36 cellular contexts compared by ENCODE assay signal in genomic region chr3:176214758-176215157, GRCh38.
DNase-seq lines count a peak whose midpoint lies in the region; ATAC-seq, FAIRE-seq and TF ChIP-seq lines count a peak whose summit lies in the region.
"Had no signal": no experiment of that assay in that cellular context is flagged by ENCODE, and none has a peak within 500 bp of the region (broad histone marks: within the 10 kb centered on the region; RNA-seq: fewer than 3 reads in every experiment).

No MANE protein-coding gene starts in this region.

- H3K9me1 ChIP-seq in IMR-90 (ENCODE audit: insufficient read depth, low read length) (no peaks in the 10 kb centered on the region), K562 (ENCODE audit: control insufficient read depth, insufficient read depth, low read length) (no peaks in the 10 kb centered on the region)

- CTCF ChIA-PET in HepG2 (lab: Yijun Ruan, JAX; ENCODE audit: low intra/inter-chr PET ratio, low total read pairs): no interaction called here
- CTCF ChIA-PET in A549 (lab: Yijun Ruan, JAX): no interaction called here
- CTCF ChIA-PET in IMR-90 (lab: Yijun Ruan, JAX): no interaction called here
- CTCF ChIA-PET in K562 (lab: Yijun Ruan, JAX; ENCODE audit: low intra/inter-chr PET ratio): no interaction called here

- TF ChIP-seq POLR2A in HepG2 (IDR thresholded peaks at IDR 0.05; ENCODE audit: insufficient read depth in 1 of 2, low read depth in 2 of 2, low read length in 2 of 2): no peak
- no peak for TF ChIP-seq POLR2A in right lobe of liver (IDR thresholded peaks at IDR 0.05)
- TF ChIP-seq POLR2A in A549 (IDR thresholded peaks at IDR 0.05; ENCODE audit: low read length): no peak
- TF ChIP-seq POLR2A in IMR-90 (IDR thresholded peaks at IDR 0.05; ENCODE audit: low read depth, low read length): no peak
- TF ChIP-seq POLR2A in K562 (conservative IDR thresholded peaks at IDR 0.05): no peak

- H2BK5ac ChIP-seq in IMR-90 (ENCODE audit: low read depth, low read length, poor library complexity, severe bottlenecking): no peak overlapping the region

- DNase-seq in HepG2 (ENCODE audit: low spot score) (no peak), right lobe of liver (no peak), A549 (ENCODE audit: low read depth in 1 of 2, low spot score in 1 of 2) (no peak), IMR-90 (no peak), K562 (ENCODE audit: extremely low read depth in 1 of 4, low spot score in 3 of 4) (no peak), NCI-H1930 (lab: John Stamatoyannopoulos, UW) (no peak), GDM1 (lab: John Stamatoyannopoulos, UW) (no peak)
- DNase-seq in activated naive CD8-positive, alpha-beta T cell treated with anti-CD3 and anti-CD28 coated beads for 36 hours: no peak
- DNase-seq: 8988T; ACHN; AML-193; BE2C; C1 segment of cervical spinal cord; Caco-2; Calu3; CD4-positive, alpha-beta memory T cell; CD4-positive, alpha-beta T cell; CD4-positive, CD25-positive, alpha-beta regulatory T cell; CD8-positive, alpha-beta memory T cell; CD8-positive, alpha-beta T cell; COR-L47; DMS 273 treated with DMSO at 0.1 percent for 48 hours; DMS153; DMS53; DMS79; DMS79 treated with DMSO at 0.1 percent for 48 hours; DND-41; EL had no signal

- H3K27ac ChIP-seq in HepG2 (ENCODE audit: extremely low read length, insufficient read depth, low read length) (no peak overlapping the region), right lobe of liver (no peak overlapping the region), A549 (no peak overlapping the region), IMR-90 (ENCODE audit: insufficient read depth, low read length) (no peak overlapping the region), K562 (ENCODE audit: extremely low read depth, low read depth, low read length) (no peak overlapping the region)
- H3K27ac ChIP-seq: 22Rv1; BLaER1; BLaER1 treated with 17β-estradiol and CSF1 and Interleukin-3, amounts not matched to agents 10 nM and 100 nM; C4-2B had no signal

- in situ Hi-C loops in HepG2 (cut with HindIII; ENCODE audit: extremely low pct_ligation_motif_present, low pct_unique_long_range_greater_than_20kb): no loop called here
- in situ Hi-C loops in IMR-90 (cut with MboI; ENCODE audit: low sequenced_read_pairs): no loop called here
- in situ Hi-C loops in K562 (cut with MboI): no loop called here

- H3K27ac Mint-ChIP-seq in activated naive CD8-positive, alpha-beta T cell treated with anti-CD3 and anti-CD28 coated beads for 36 hours: no peak overlapping the region
- H3K27ac Mint-ChIP-seq: B cell; CD14-positive monocyte; CD4-positive, alpha-beta memory T cell; CD4-positive, alpha-beta T cell; CD4-positive, CD25-positive, alpha-beta regulatory T cell; CD8-positive, alpha-beta memory T cell; CD8-positive, alpha-beta T cell had no signal

- H3K79me1 ChIP-seq in IMR-90 (ENCODE audit: low read depth in 1 of 2, low read length in 2 of 2): no peaks in the 10 kb centered on the region

- no peak overlapping the region for H4K5ac ChIP-seq in IMR-90 (ENCODE audit: low read depth, low read length)

- H3K36me3 Mint-ChIP-seq in activated naive CD8-positive, alpha-beta T cell treated with anti-CD3 and anti-CD28 coated beads for 36 hours: no peaks in the 10 kb centered on the region
- H3K36me3 Mint-ChIP-seq: CD14-positive monocyte; CD4-positive, alpha-beta memory T cell; CD4-positive, CD25-positive, alpha-beta regulatory T cell; CD8-positive, alpha-beta memory T cell; CD8-positive, alpha-beta T cell had no signal

- H3K18ac ChIP-seq in IMR-90 (ENCODE audit: low read depth, low read length): no peak overlapping the region

- no peak overlapping the region for H2BK20ac ChIP-seq in IMR-90 (ENCODE audit: low read depth, low read length)

- peaks cover 77% of the 10 kb centered on the region for H3K9me3 ChIP-seq in HepG2 (ENCODE audit: low read length)
- H3K9me3 ChIP-seq in right lobe of liver: no peaks in the 10 kb centered on the region
- no peaks in the 10 kb centered on the region for H3K9me3 ChIP-seq in A549
- H3K9me3 ChIP-seq in IMR-90 (ENCODE audit: control insufficient read depth, insufficient read depth, low read length): no peaks in the 10 kb centered on the region
- peaks cover 2% of the 10 kb centered on the region; the same call in 1 of the 2 replicates for H3K9me3 ChIP-seq in K562 (replicated peaks; ENCODE audit: control insufficient read depth, insufficient read depth, low read depth, low read length)
- H3K9me3 ChIP-seq: BE2C, Caco-2 had no signal

- H2AK9ac ChIP-seq in IMR-90 (replicated peaks; ENCODE audit: low read depth, low read length, poor library complexity): no peak overlapping the region

- no peaks in the 10 kb centered on the region for H3K27me3 Mint-ChIP-seq in activated naive CD8-positive, alpha-beta T cell treated with anti-CD3 and anti-CD28 coated beads for 36 hours
- H3K27me3 Mint-ChIP-seq: B cell; CD4-positive, alpha-beta memory T cell; CD4-positive, alpha-beta T cell; CD4-positive, CD25-positive, alpha-beta regulatory T cell had no signal

- 0% methylated on average over 1 of the region's 1 CpG for WGBS in HepG2 (ENCODE audit: low lambda C conversion rate)
- WGBS in right lobe of liver (ENCODE audit: insufficient coverage, low coverage, low lambda C conversion rate, missing lambda C conversion rate): 77% methylated on average over 1 of the region's 1 CpG
- WGBS in A549 (ENCODE audit: missing lambda C conversion rate): 40% methylated on average over 1 of the region's 1 CpG
- no CpG with 5 or more reads among the region's 1 CpG for WGBS in IMR-90 (ENCODE audit: extremely low coverage in 2 of 2, insufficient read length in 1 of 2), 2 experiments
- WGBS in K562 (ENCODE audit: insufficient coverage, low coverage, missing lambda C conversion rate): 0% methylated on average over 1 of the region's 1 CpG

- H3K9me3 Mint-ChIP-seq in activated naive CD8-positive, alpha-beta T cell treated with anti-CD3 and anti-CD28 coated beads for 36 hours: peaks cover 2% of the 10 kb centered on the region

- no peaks in the 10 kb centered on the region for H3K79me2 ChIP-seq in HepG2 (ENCODE audit: insufficient read depth, low read length)
- H3K79me2 ChIP-seq in K562 (ENCODE audit: control insufficient read depth, insufficient read depth, low read length): no peaks in the 10 kb centered on the region

- no peaks in the 10 kb centered on the region for H3K4me1 Mint-ChIP-seq in activated naive CD8-positive, alpha-beta T cell treated with anti-CD3 and anti-CD28 coated beads for 36 hours
- H3K4me1 Mint-ChIP-seq: B cell; CD14-positive monocyte; CD4-positive, alpha-beta memory T cell; CD4-positive, CD25-positive, alpha-beta regulatory T cell; CD8-positive, alpha-beta memory T cell had no signal

- H3K27me3 ChIP-seq in HepG2 (ENCODE audit: control insufficient read depth in 1 of 2, insufficient read depth in 2 of 2, low read length in 2 of 2) (no peaks in the 10 kb centered on the region), right lobe of liver (no peaks in the 10 kb centered on the region), IMR-90 (ENCODE audit: control insufficient read depth, insufficient read depth, low read length) (no peaks in the 10 kb centered on the region), K562 (ENCODE audit: control insufficient read depth in 2 of 2, insufficient read depth in 2 of 2, low read length in 2 of 2) (no peaks in the 10 kb centered on the region)
- H3K27me3 ChIP-seq: BE2C; BLaER1; BLaER1 treated with 17β-estradiol and CSF1 and Interleukin-3, amounts not matched to agents 10 nM and 100 nM had no signal

- no peak overlapping the region for H2BK15ac ChIP-seq in IMR-90 (ENCODE audit: low read depth, low read length)

- no peak overlapping the region for H2AFZ ChIP-seq in HepG2 (ENCODE audit: low read length)
- no peak overlapping the region for H2AFZ ChIP-seq in IMR-90 (replicated peaks; ENCODE audit: low read length, poor library complexity)
- no peak overlapping the region for H2AFZ ChIP-seq in K562 (ENCODE audit: low read depth, low read length)

- no peak overlapping the region for H2BK120ac ChIP-seq in IMR-90 (ENCODE audit: low read depth, low read length)

- H3K23ac ChIP-seq in IMR-90 (ENCODE audit: low read depth, low read length): no peak overlapping the region

- ATAC-seq in HepG2: no peak
- ATAC-seq in right lobe of liver: no peak
- ATAC-seq in A549: no peak
- no peak for ATAC-seq in IMR-90 (ENCODE audit: low read depth)
- no peak for ATAC-seq in K562
- ATAC-seq: CD8-positive, alpha-beta T cell had no signal

- no peak overlapping the region for H3K4me3 Mint-ChIP-seq in activated naive CD8-positive, alpha-beta T cell treated with anti-CD3 and anti-CD28 coated beads for 36 hours
- H3K4me3 Mint-ChIP-seq: B cell; CD14-positive monocyte; CD4-positive, alpha-beta memory T cell; CD4-positive, alpha-beta T cell; CD4-positive, CD25-positive, alpha-beta regulatory T cell; CD8-positive, alpha-beta memory T cell; CD8-positive, alpha-beta T cell had no signal

- no peak overlapping the region for H3K4me2 ChIP-seq in HepG2 (ENCODE audit: low read depth, low read length)
- H3K4me2 ChIP-seq in A549: no peak overlapping the region
- no peak overlapping the region for H3K4me2 ChIP-seq in IMR-90 (ENCODE audit: low read depth, low read length)
- no peak overlapping the region for H3K4me2 ChIP-seq in K562 (ENCODE audit: insufficient read depth, low read length)
- H3K4me2 ChIP-seq: BLaER1; BLaER1 treated with 17β-estradiol and CSF1 and Interleukin-3, amounts not matched to agents 10 nM and 100 nM had no signal

- no peak overlapping the region for H3K56ac ChIP-seq in IMR-90 (ENCODE audit: extremely low read depth, insufficient read depth, low read length)

- POLR2A ChIA-PET in HepG2 (lab: Yijun Ruan, JAX) (no interaction called here), A549 (lab: Yijun Ruan, JAX) (no interaction called here), IMR-90 (lab: Charles Lee; ENCODE audit: unreplicated experiment) (no interaction called here), K562 (lab: Yijun Ruan, JAX) (no interaction called here)

- H4K91ac ChIP-seq in IMR-90 (ENCODE audit: insufficient read depth, low read depth, low read length): no peak overlapping the region

- no peak for TF ChIP-seq RAD21 in HepG2 (CRISPR knock-in tag; IDR thresholded peaks at IDR 0.05)
- no peak for TF ChIP-seq RAD21 in A549 (conservative IDR thresholded peaks at IDR 0.05 in 1 of 2, IDR thresholded peaks at IDR 0.05 in 1 of 2)
- TF ChIP-seq RAD21 in IMR-90 (IDR thresholded peaks at IDR 0.05; ENCODE audit: low read length): no peak
- TF ChIP-seq RAD21 in K562 (CRISPR knock-in tag; conservative IDR thresholded peaks at IDR 0.05 in 1 of 2, IDR thresholded peaks at IDR 0.05 in 1 of 2): no peak

- TF ChIP-seq CTCF in HepG2 (CRISPR knock-in tag; IDR thresholded peaks at IDR 0.05) (no peak), right lobe of liver (IDR thresholded peaks at IDR 0.05) (no peak), A549 (IDR thresholded peaks at IDR 0.05) (no peak), IMR-90 (conservative IDR thresholded peaks at IDR 0.05; ENCODE audit: low read depth, low read length) (no peak), K562 (IDR thresholded peaks at IDR 0.05 in 2 of 3, conservative IDR thresholded peaks at IDR 0.05 in 1 of 3; ENCODE audit: insufficient read depth in 2 of 3, low read depth in 1 of 3, low read length in 3 of 3) (no peak)

- TF ChIP-seq EP300 in HepG2 (IDR thresholded peaks at IDR 0.05; ENCODE audit: low read depth in 2 of 2, low read length in 2 of 2) (no peak), HepG2 (CRISPR knock-in tag; IDR thresholded peaks at IDR 0.05; ENCODE audit: borderline replicate concordance) (no peak), A549 (IDR thresholded peaks at IDR 0.05) (no peak), K562 (IDR thresholded peaks at IDR 0.05; ENCODE audit: low read length) (no peak)

- no peak overlapping the region for H3K14ac ChIP-seq in IMR-90 (replicated peaks; ENCODE audit: low read depth, low read length)

- H4K20me1 ChIP-seq in HepG2 (ENCODE audit: insufficient read depth, low read length) (no peaks in the 10 kb centered on the region), IMR-90 (ENCODE audit: insufficient read depth, low read length) (no peaks in the 10 kb centered on the region), K562 (replicated peaks; ENCODE audit: control insufficient read depth, insufficient read depth, low read length) (no peaks in the 10 kb centered on the region)
- H4K20me1 ChIP-seq: BLaER1; BLaER1 treated with 17β-estradiol and CSF1 and Interleukin-3, amounts not matched to agents 10 nM and 100 nM had no signal

- H3K4me1 ChIP-seq in HepG2 (ENCODE audit: insufficient read depth, low read length) (no peaks in the 10 kb centered on the region), right lobe of liver (no peaks in the 10 kb centered on the region), A549 (no peaks in the 10 kb centered on the region), IMR-90 (ENCODE audit: control insufficient read depth, insufficient read depth, low read length) (no peaks in the 10 kb centered on the region), K562 (replicated peaks in 1 of 2; ENCODE audit: control insufficient read depth in 2 of 2, insufficient read depth in 2 of 2, low read length in 2 of 2) (no peaks in the 10 kb centered on the region)
- H3K4me1 ChIP-seq: BE2C; BLaER1; BLaER1 treated with 17β-estradiol and CSF1 and Interleukin-3, amounts not matched to agents 10 nM and 100 nM had no signal

- H4K8ac ChIP-seq in IMR-90 (ENCODE audit: low read depth in 2 of 2, low read length in 2 of 2): no peak overlapping the region

- FAIRE-seq in HepG2 (lab: Jason Lieb, UNC) (no peak), A549 (lab: Jason Lieb, UNC) (no peak), K562 (lab: Jason Lieb, UNC) (no peak)
- FAIRE-seq: A204.1, D721Med had no signal

- H3K4me3 ChIP-seq in HepG2 (replicated peaks in 1 of 3; ENCODE audit: insufficient read depth in 1 of 3, low read depth in 2 of 3, low read length in 3 of 3): no peak overlapping the region
- no peak overlapping the region for H3K4me3 ChIP-seq in right lobe of liver
- H3K4me3 ChIP-seq in A549: no peak overlapping the region
- H3K4me3 ChIP-seq in IMR-90 (ENCODE audit: insufficient read depth, low read depth, low read length): no peak overlapping the region
- H3K4me3 ChIP-seq in K562: no peak overlapping the region
- H3K4me3 ChIP-seq: BLaER1; BLaER1 treated with 17β-estradiol and CSF1 and Interleukin-3, amounts not matched to agents 10 nM and 100 nM had no signal

- H3K36me3 ChIP-seq in HepG2 (replicated peaks in 1 of 2; ENCODE audit: control insufficient read depth in 1 of 2, insufficient read depth in 2 of 2, low read length in 2 of 2) (no peaks in the 10 kb centered on the region), right lobe of liver (no peaks in the 10 kb centered on the region), IMR-90 (ENCODE audit: control insufficient read depth, insufficient read depth, low read length) (no peaks in the 10 kb centered on the region), K562 (ENCODE audit: control insufficient read depth, insufficient read depth, low read length) (no peaks in the 10 kb centered on the region)
- H3K36me3 ChIP-seq: BE2C; BLaER1; BLaER1 treated with 17β-estradiol and CSF1 and Interleukin-3, amounts not matched to agents 10 nM and 100 nM had no signal

- no TSS peak for BruUV-seq in HepG2 (replicated peaks; lab: Mats Ljungman, UMichigan)
- BruUV-seq in IMR-90 (replicated peaks; lab: Mats Ljungman, UMichigan): no TSS peak
- no TSS peak for BruUV-seq in K562 (replicated peaks; lab: Mats Ljungman, UMichigan)

- H3K4ac ChIP-seq in IMR-90 (ENCODE audit: low read depth, low read length): no peak overlapping the region

- no peak overlapping the region for H2AK5ac ChIP-seq in IMR-90 (ENCODE audit: low read depth, low read length)

- intact Hi-C loops in HepG2 (cut with micrococcal nuclease; ENCODE audit: unreplicated experiment): no loop called here
- intact Hi-C loops in right lobe of liver (cut with DNase I): no loop called here
- intact Hi-C loops in IMR-90 (cut with micrococcal nuclease): no loop called here
- intact Hi-C loops in K562 (cut with micrococcal nuclease): no loop called here

- dilution Hi-C loops in IMR-90 (cut with HindIII; ENCODE audit: low sequenced_read_pairs, unreplicated experiment): no loop called here

- H3K9ac ChIP-seq in HepG2 (ENCODE audit: insufficient read depth, low read depth, low read length): no peak overlapping the region
- H3K9ac ChIP-seq in IMR-90 (ENCODE audit: low read depth, low read length): no peak overlapping the region
- no peak overlapping the region for H3K9ac ChIP-seq in K562 (ENCODE audit: insufficient read depth in 1 of 2, low read depth in 2 of 2, low read length in 2 of 2)
- H3K9ac ChIP-seq: BLaER1; BLaER1 treated with 17β-estradiol and CSF1 and Interleukin-3, amounts not matched to agents 10 nM and 100 nM had no signal

Comparison
In these comparisons a context has a peak if more than half of its experiments do, and no peak if none do; other contexts are left out.
1. Of the 241 proteins assayed by ChIP-seq in both HepG2 and K562: peak only in HepG2: MAFK; only in K562: none; in both: MAFF; in neither: 239.